In genomic region chr3:48399387-48400172, GRCh38 we compare ENCODE assay signal across 9 cellular contexts.
DNase-seq lines count a peak whose midpoint lies in the region; ATAC-seq and TF ChIP-seq lines count a peak whose summit lies in the region.
"Had no signal": no experiment of that assay in that cellular context is flagged by ENCODE, and none has a peak within 500 bp of the region (broad histone marks: within the 10 kb centered on the region; RNA-seq: fewer than 3 reads in every experiment).

No MANE protein-coding gene starts in this region.

- DNase-seq in NCI-H345 (lab: John Stamatoyannopoulos, UW) (peak; percentile 11), NCI-H345 treated with DMSO at 0.1 percent for 48 hours (lab: John Stamatoyannopoulos, UW; ENCODE audit: unreplicated experiment) (no peak), epithelial cell of esophagus (ENCODE audit: low read depth) (peak; percentile 73), substantia nigra (lab: John Stamatoyannopoulos, UW) (no peak), NCI-H1694 (lab: John Stamatoyannopoulos, UW) (no peak)
- DNase-seq: central memory CD4-positive, alpha-beta T cell; hippocampal formation; NCI-H1930 had no signal

- peak; percentile 12 for TF ChIP-seq CTCF in epithelial cell of esophagus (IDR thresholded peaks at IDR 0.05; ENCODE audit: insufficient read depth, low read depth, low read length, missing control alignments)

- ATAC-seq in HG03432 (IDR thresholded peaks at IDR 0.05; ENCODE audit: unreplicated experiment), result no peak

- H3K27ac ChIP-seq in substantia nigra (ENCODE audit: low read depth, low read length, poor library complexity, severe bottlenecking), result peak overlapping the region; percentile 2

- H3K4me3 ChIP-seq in epithelial cell of esophagus (ENCODE audit: low read length), result no peak overlapping the region

Comparison
In these comparisons a context has a peak if more than half of its experiments do, and no peak if none do; other contexts are left out.
1. DNase-seq: peak in NCI-H345 (single experiment) and epithelial cell of esophagus (single experiment); none in NCI-H345 treated with DMSO at 0.1 percent for 48 hours (single experiment), substantia nigra (0 of 49) and NCI-H1694 (single experiment).